In the genomic region with DNA sequence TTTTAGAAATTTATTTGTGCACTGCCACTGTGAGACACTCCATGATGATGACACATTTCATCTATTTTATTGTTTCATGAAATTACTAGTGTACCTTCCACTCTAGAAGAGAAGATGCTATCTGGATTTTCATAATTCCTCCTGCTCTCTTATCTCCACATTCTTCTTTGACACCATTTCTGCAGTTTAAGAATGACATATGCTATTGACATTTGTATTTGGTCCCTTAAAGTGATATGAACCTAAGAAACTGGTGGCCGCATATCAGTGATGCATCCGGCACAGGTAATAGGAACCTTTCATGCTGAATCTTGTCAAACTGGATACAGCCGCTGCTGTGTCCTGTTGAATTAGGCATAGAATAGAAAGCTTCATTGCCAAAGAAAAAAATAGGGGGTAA, we compare ENCODE assay signal across 15 cellular contexts.
"Had no signal": no experiment of that assay in that cellular context is flagged by ENCODE, and none has a peak within 500 bp of the region (broad histone marks: within the 10 kb centered on the region; RNA-seq: fewer than 3 reads in every experiment).

No MANE protein-coding gene starts in this region.

- H3K4me1 ChIP-seq: neural progenitor cell, prostate gland, tibial artery, uterus had no signal

- H3K9me3 Mint-ChIP-seq: activated B cell treated with CpG ODN at 0.5 μM for 24 hours; activated naive CD8-positive, alpha-beta T cell treated with anti-CD3 and anti-CD28 coated beads, Interleukin-2, amount 10 ng/mL, durations not matched to agents 7 days and 5 days; effector memory CD8-positive, alpha-beta T cell had no signal

- H3K36me3 Mint-ChIP-seq: activated CD8-positive, alpha-beta memory T cell treated with anti-CD3 and anti-CD28 coated beads, Interleukin-2, amount 10 ng/mL, durations not matched to agents 7 days and 5 days; brain; neural progenitor cell had no signal

- ATAC-seq: activated CD8-positive, alpha-beta memory T cell treated with anti-CD3 and anti-CD28 coated beads, Interleukin-2, amount 10 ng/mL, durations not matched to agents 7 days and 5 days; effector memory CD8-positive, alpha-beta T cell; left ventricle myocardium superior; right cardiac atrium had no signal

- H3K27ac Mint-ChIP-seq: activated B cell treated with CpG ODN at 0.5 μM for 24 hours; activated CD8-positive, alpha-beta memory T cell treated with anti-CD3 and anti-CD28 coated beads, Interleukin-2, amount 10 ng/mL, durations not matched to agents 7 days and 5 days; activated naive CD8-positive, alpha-beta T cell treated with anti-CD3 and anti-CD28 coated beads, Interleukin-2, amount 10 ng/mL, durations not matched to agents 7 days and 5 days; brain; neural progenitor cell had no signal

- H3K36me3 ChIP-seq: neural progenitor cell, prostate gland, tibial artery, uterus had no signal

- H3K27ac ChIP-seq: neural progenitor cell, prostate gland, tibial artery, uterus had no signal

- H3K4me3 ChIP-seq: neural progenitor cell, prostate gland, tibial artery, uterus had no signal

- H3K4me3 Mint-ChIP-seq: activated B cell treated with CpG ODN at 0.5 μM for 24 hours; activated CD8-positive, alpha-beta memory T cell treated with anti-CD3 and anti-CD28 coated beads, Interleukin-2, amount 10 ng/mL, durations not matched to agents 7 days and 5 days; activated naive CD8-positive, alpha-beta T cell treated with anti-CD3 and anti-CD28 coated beads, Interleukin-2, amount 10 ng/mL, durations not matched to agents 7 days and 5 days; brain; effector memory CD8-positive, alpha-beta T cell; neural progenitor cell had no signal

- H3K9me3 ChIP-seq: prostate gland, tibial artery, uterus had no signal

- H3K27me3 Mint-ChIP-seq: brain had no signal

- H3K27me3 ChIP-seq: neural progenitor cell, tibial artery, uterus had no signal

- DNase-seq: activated B cell treated with CpG ODN at 0.5 μM for 24 hours; activated CD8-positive, alpha-beta memory T cell treated with anti-CD3 and anti-CD28 coated beads, Interleukin-2, amount 10 ng/mL, durations not matched to agents 7 days and 5 days; activated naive CD8-positive, alpha-beta T cell treated with anti-CD3 and anti-CD28 coated beads, Interleukin-2, amount 10 ng/mL, durations not matched to agents 7 days and 5 days; anterior cingulate cortex; caudate nucleus; effector memory CD8-positive, alpha-beta T cell; left ventricle myocardium superior; right cardiac atrium; stimulated activated CD4-positive, alpha-beta T cell treated with anti-CD3 and anti-CD28 coated beads, Interleukin-2, amount 100 ng/mL, for 24 hours; stimulated activated naive CD4-positive, alpha-beta T cell treated with Interleukin-2 at 50 U/mL for 16 hours; tibial artery; uterus had no signal

- H3K4me1 Mint-ChIP-seq: activated B cell treated with CpG ODN at 0.5 μM for 24 hours, brain, neural progenitor cell had no signal
